2 cellular contexts compared by ENCODE assay signal in genomic region chr21:44463716-44464115, GRCh38.
TF ChIP-seq lines count a peak whose summit lies in the region.

No MANE protein-coding gene starts in this region.

TF ChIP-seq in SK-N-SH, 30 proteins besides CTCF, POLR2A, EP300 and RAD21 (continued from another document):
- no peak for TF ChIP-seq USF1 (IDR thresholded peaks at IDR 0.05; ENCODE audit: borderline replicate concordance, low read depth)
- TF ChIP-seq EZH2phosphoT487 (IDR thresholded peaks at IDR 0.05; ENCODE audit: borderline replicate concordance, low read depth): no peak
- TF ChIP-seq SIN3A (IDR thresholded peaks at IDR 0.05; ENCODE audit: borderline replicate concordance, low read depth, low read length): no peak
- no peak for TF ChIP-seq GATA2 (CRISPR knock-in tag; IDR thresholded peaks at IDR 0.05)
- TF ChIP-seq CHD2 (IDR thresholded peaks at IDR 0.05; ENCODE audit: low read length, partially characterized antibody): no peak
- no peak for TF ChIP-seq POLR2AphosphoS5 (IDR thresholded peaks at IDR 0.05; ENCODE audit: low read depth, low read length)
- TF ChIP-seq RFX5 (IDR thresholded peaks at IDR 0.05; ENCODE audit: low read length): no peak
- no peak for TF ChIP-seq NRF1 (IDR thresholded peaks at IDR 0.05; ENCODE audit: low read depth, low read length)
- no peak for TF ChIP-seq TEAD4 (IDR thresholded peaks at IDR 0.05; ENCODE audit: borderline replicate concordance, insufficient read depth)
- TF ChIP-seq NFIC (IDR thresholded peaks at IDR 0.05; ENCODE audit: borderline replicate concordance): no peak
- no peak for TF ChIP-seq FOSL2 (IDR thresholded peaks at IDR 0.05; ENCODE audit: borderline replicate concordance, low read depth)
- no peak for TF ChIP-seq FOXM1 (IDR thresholded peaks at IDR 0.05; ENCODE audit: low read depth)
- TF ChIP-seq FOXJ3 (CRISPR knock-in tag; IDR thresholded peaks at IDR 0.05): no peak

TF ChIP-seq in SK-N-SH treated with all-trans-retinoic acid at 6 μM for 48 hours, 23 proteins besides CTCF, POLR2A, EP300 and RAD21 (continued from another document):
- no peak for TF ChIP-seq PATZ1 (CRISPR knock-in tag; IDR thresholded peaks at IDR 0.05; ENCODE audit: borderline replicate concordance)
